ENCODE assay signal across 13 cellular contexts in genomic region chr3:20324664-20325478, GRCh38.
A peak's percentile ranks its signal among the peaks of the same experiment; 100 is the strongest.
DNase-seq lines count a peak whose midpoint lies in the region; ATAC-seq, FAIRE-seq and TF ChIP-seq lines count a peak whose summit lies in the region.
"Had no signal": no experiment of that assay in that cellular context is flagged by ENCODE, and none has a peak within 500 bp of the region (broad histone marks: within the 10 kb centered on the region; RNA-seq: fewer than 3 reads in every experiment).

No MANE protein-coding gene starts in this region.

- FAIRE-seq in GM18507 (lab: Jason Lieb, UNC), result peak; percentile 54
- FAIRE-seq: endothelial cell of umbilical vein had no signal

- no peak overlapping the region for H3K4me3 ChIP-seq in psoas muscle
- H3K4me3 ChIP-seq: skin epidermis, uterus had no signal

- peaks cover 5% of the 10 kb centered on the region for H3K4me1 ChIP-seq in psoas muscle
- H3K4me1 ChIP-seq: uterus had no signal

- no peaks in the 10 kb centered on the region for H3K36me3 ChIP-seq in psoas muscle (ENCODE audit: insufficient read depth in 1 of 2, low read depth in 1 of 2)
- H3K36me3 ChIP-seq: uterus had no signal

- ATAC-seq in GM21576 (IDR thresholded peaks at IDR 0.05; ENCODE audit: unreplicated experiment) (peak; percentile 99), HG03432 (IDR thresholded peaks at IDR 0.05; ENCODE audit: unreplicated experiment) (peak; percentile 100), psoas muscle (no peak)
- ATAC-seq: activated T-cell treated with anti-CD3 and anti-CD28 coated beads, Interleukin-2, amount 50 U/mL, for 4 hours had no signal

- 22 to 33% (median 31%) methylated on average over 1 of the region's 1 CpG for WGBS in psoas muscle, 3 donors

- TF ChIP-seq CTCF in psoas muscle (IDR thresholded peaks at IDR 0.05), result no peak

- DNase-seq in GM18507 (ENCODE audit: extremely low spot score, insufficient read length, low read depth) (no peak), astrocyte of the hippocampus (ENCODE audit: low read depth, low spot score) (peak; percentile 75), DMS79 treated with DMSO at 0.1 percent for 48 hours (lab: John Stamatoyannopoulos, UW) (no peak), psoas muscle (no peak), kidney glomerular epithelial cell (lab: John Stamatoyannopoulos, UW) (no peak)
- no peak for DNase-seq in stimulated activated naive CD4-positive, alpha-beta T cell treated with Interleukin-2 at 50 U/mL for 16 hours (lab: John Stamatoyannopoulos, UW)
- DNase-seq: activated T-cell treated with anti-CD3 and anti-CD28 coated beads, Interleukin-2, amount 50 U/mL, for 4 hours; CD4-positive, alpha-beta memory T cell; uterus had no signal

- no peaks in the 10 kb centered on the region for H3K9me3 ChIP-seq in psoas muscle
- H3K9me3 ChIP-seq: uterus had no signal

- no peak overlapping the region for H3K27ac ChIP-seq in psoas muscle
- H3K27ac ChIP-seq: skin epidermis, uterus had no signal

- no peaks in the 10 kb centered on the region for H3K27me3 ChIP-seq in psoas muscle (ENCODE audit: insufficient read depth in 3 of 3, low read length in 2 of 3)
- H3K27me3 ChIP-seq: uterus had no signal

- intact Hi-C loops in psoas muscle (cut with DNase I), result no loop called here

Comparison
In these comparisons a context has a peak if more than half of its experiments do, and no peak if none do; other contexts are left out.
1. ATAC-seq: peak in GM21576 (single experiment) and HG03432 (single experiment); none in psoas muscle (0 of 4).